16 cellular contexts compared by ENCODE assay signal in genomic region chr3:189572249-189572648, GRCh38. TPM values are rescaled to one million over a fixed set of nuclear protein-coding genes. Genes with fewer than 3 reads are reported as not detected.
DNase-seq lines count a peak whose midpoint lies in the region; ATAC-seq, FAIRE-seq and TF ChIP-seq lines count a peak whose summit lies in the region.
"Had no signal": no experiment of that assay in that cellular context is flagged by ENCODE, and none has a peak within 500 bp of the region (broad histone marks: within the 10 kb centered on the region; RNA-seq: fewer than 3 reads in every experiment).

No MANE protein-coding gene starts in this region.

- no peak for FAIRE-seq in bronchial epithelial cell (lab: Jason Lieb, UNC)

- intact Hi-C loops in activated CD8-positive, alpha-beta T cell treated with anti-CD3 and anti-CD28 coated beads for 36 hours (cut with micrococcal nuclease): no loop called here

- TF ChIP-seq CTCF in activated CD8-positive, alpha-beta T cell treated with anti-CD3 and anti-CD28 coated beads for 36 hours (IDR thresholded peaks at IDR 0.05): no peak
- TF ChIP-seq CTCF in bronchial epithelial cell (IDR thresholded peaks at IDR 0.05; ENCODE audit: insufficient read depth, low read length, severe bottlenecking) (no peak), glutamatergic neuron (IDR thresholded peaks at IDR 0.05; ENCODE audit: partially characterized antibody, unreplicated experiment) (no peak)

- no peaks in the 10 kb centered on the region for H3K36me3 ChIP-seq in bronchial epithelial cell (ENCODE audit: control insufficient read depth, insufficient read depth, low read length)
- H3K36me3 ChIP-seq: thoracic aorta had no signal

- peak; percentile 82 for ATAC-seq in activated CD8-positive, alpha-beta T cell treated with anti-CD3 and anti-CD28 coated beads for 36 hours
- ATAC-seq in activated CD8-positive, alpha-beta T cell treated with anti-CD3 and anti-CD28 coated beads, Interleukin-2, amount 10 ng/mL, durations not matched to agents 7 days and 5 days: no peak
- peak; percentile 29 for ATAC-seq in HG02981 (IDR thresholded peaks at IDR 0.05; ENCODE audit: unreplicated experiment)
- peak; percentile 46 for ATAC-seq in stimulated activated memory B cell treated with anti-CD40 and anti-IgM and Interleukin-4, amounts not matched to agents 10 μg/mL and 1 μg/mL and 100 μg/mL, for 72 hours

- no peaks in the 10 kb centered on the region for H3K36me3 Mint-ChIP-seq in activated CD8-positive, alpha-beta T cell treated with anti-CD3 and anti-CD28 coated beads for 36 hours (ENCODE audit: low read depth)
- no peaks in the 10 kb centered on the region for H3K36me3 Mint-ChIP-seq in activated CD8-positive, alpha-beta T cell treated with anti-CD3 and anti-CD28 coated beads, Interleukin-2, amount 10 ng/mL, durations not matched to agents 7 days and 5 days (ENCODE audit: low read depth)
- H3K36me3 Mint-ChIP-seq in stimulated activated memory B cell treated with anti-CD40 and anti-IgM and Interleukin-4, amounts not matched to agents 10 μg/mL and 1 μg/mL and 100 μg/mL, for 72 hours: no peaks in the 10 kb centered on the region
- no peaks in the 10 kb centered on the region for H3K36me3 Mint-ChIP-seq in glutamatergic neuron (ENCODE audit: unreplicated experiment)
- H3K36me3 Mint-ChIP-seq: mesothelial cell of epicardium had no signal

- no peak for DNase-seq in activated CD8-positive, alpha-beta T cell treated with anti-CD3 and anti-CD28 coated beads for 36 hours
- no peak for DNase-seq in activated CD8-positive, alpha-beta T cell treated with anti-CD3 and anti-CD28 coated beads, Interleukin-2, amount 10 ng/mL, durations not matched to agents 7 days and 5 days
- DNase-seq in bronchial epithelial cell (ENCODE audit: low read depth): peak; percentile 99
- DNase-seq in glutamatergic neuron: no peak
- no peak for DNase-seq in retina
- DNase-seq in cortex of kidney (lab: John Stamatoyannopoulos, UW): no peak
- DNase-seq: activated CD4-positive, alpha-beta T cell treated with anti-CD3 and anti-CD28 coated beads, Interleukin-2, amount 50 U/mL, for 1 hour; activated naive CD4-positive, alpha-beta T cell treated with anti-CD3 and anti-CD28 coated beads for 36 hours; KBM-7; NCI-H1436 treated with DMSO at 0.1 percent for 48 hours; NCI-H510A had no signal

- no peak overlapping the region for H3K4me3 ChIP-seq in bronchial epithelial cell (ENCODE audit: low read depth, low read length)
- H3K4me3 ChIP-seq: thoracic aorta had no signal

- CTCF ChIA-PET in activated CD8-positive, alpha-beta T cell treated with anti-CD3 and anti-CD28 coated beads for 36 hours (lab: Charles Lee): no interaction called here
- CTCF ChIA-PET in activated CD8-positive, alpha-beta T cell treated with anti-CD3 and anti-CD28 coated beads, Interleukin-2, amount 10 ng/mL, durations not matched to agents 7 days and 5 days (lab: Charles Lee): no interaction called here

- H3K4me3 Mint-ChIP-seq in activated CD8-positive, alpha-beta T cell treated with anti-CD3 and anti-CD28 coated beads for 36 hours: no peak overlapping the region
- H3K4me3 Mint-ChIP-seq in activated CD8-positive, alpha-beta T cell treated with anti-CD3 and anti-CD28 coated beads, Interleukin-2, amount 10 ng/mL, durations not matched to agents 7 days and 5 days: no peak overlapping the region
- no peak overlapping the region for H3K4me3 Mint-ChIP-seq in stimulated activated memory B cell treated with anti-CD40 and anti-IgM and Interleukin-4, amounts not matched to agents 10 μg/mL and 1 μg/mL and 100 μg/mL, for 72 hours
- no peak overlapping the region for H3K4me3 Mint-ChIP-seq in glutamatergic neuron (ENCODE audit: unreplicated experiment)
- H3K4me3 Mint-ChIP-seq: activated naive CD4-positive, alpha-beta T cell treated with anti-CD3 and anti-CD28 coated beads for 36 hours; mesothelial cell of epicardium had no signal

- no peaks in the 10 kb centered on the region for H3K27me3 ChIP-seq in bronchial epithelial cell (ENCODE audit: control insufficient read depth, insufficient read depth, low read length)

- H3K4me1 Mint-ChIP-seq in activated CD8-positive, alpha-beta T cell treated with anti-CD3 and anti-CD28 coated beads for 36 hours (ENCODE audit: low read depth): peaks cover 38% of the 10 kb centered on the region
- H3K4me1 Mint-ChIP-seq in activated CD8-positive, alpha-beta T cell treated with anti-CD3 and anti-CD28 coated beads, Interleukin-2, amount 10 ng/mL, durations not matched to agents 7 days and 5 days (ENCODE audit: low read depth): peaks cover 8% of the 10 kb centered on the region
- H3K4me1 Mint-ChIP-seq in stimulated activated memory B cell treated with anti-CD40 and anti-IgM and Interleukin-4, amounts not matched to agents 10 μg/mL and 1 μg/mL and 100 μg/mL, for 72 hours: peaks cover 25% of the 10 kb centered on the region
- H3K4me1 Mint-ChIP-seq in glutamatergic neuron (ENCODE audit: low read depth, unreplicated experiment): no peaks in the 10 kb centered on the region

- H3K9me3 Mint-ChIP-seq in activated CD8-positive, alpha-beta T cell treated with anti-CD3 and anti-CD28 coated beads for 36 hours: peaks cover 2% of the 10 kb centered on the region
- H3K9me3 Mint-ChIP-seq in activated CD8-positive, alpha-beta T cell treated with anti-CD3 and anti-CD28 coated beads, Interleukin-2, amount 10 ng/mL, durations not matched to agents 7 days and 5 days (ENCODE audit: insufficient read depth): peaks cover 9% of the 10 kb centered on the region
- H3K9me3 Mint-ChIP-seq in stimulated activated memory B cell treated with anti-CD40 and anti-IgM and Interleukin-4, amounts not matched to agents 10 μg/mL and 1 μg/mL and 100 μg/mL, for 72 hours: no peaks in the 10 kb centered on the region
- no peaks in the 10 kb centered on the region for H3K9me3 Mint-ChIP-seq in glutamatergic neuron (ENCODE audit: unreplicated experiment)
- H3K9me3 Mint-ChIP-seq: activated naive CD4-positive, alpha-beta T cell treated with anti-CD3 and anti-CD28 coated beads for 36 hours; mesothelial cell of epicardium had no signal

- H3K27ac Mint-ChIP-seq in activated CD8-positive, alpha-beta T cell treated with anti-CD3 and anti-CD28 coated beads for 36 hours: peak overlapping the region; percentile 3
- H3K27ac Mint-ChIP-seq in activated CD8-positive, alpha-beta T cell treated with anti-CD3 and anti-CD28 coated beads, Interleukin-2, amount 10 ng/mL, durations not matched to agents 7 days and 5 days: no peak overlapping the region
- H3K27ac Mint-ChIP-seq in stimulated activated memory B cell treated with anti-CD40 and anti-IgM and Interleukin-4, amounts not matched to agents 10 μg/mL and 1 μg/mL and 100 μg/mL, for 72 hours: peak overlapping the region; percentile 39
- no peak overlapping the region for H3K27ac Mint-ChIP-seq in glutamatergic neuron (ENCODE audit: unreplicated experiment)
- H3K27ac Mint-ChIP-seq: activated naive CD4-positive, alpha-beta T cell treated with anti-CD3 and anti-CD28 coated beads for 36 hours; mesothelial cell of epicardium had no signal

- POLR2A ChIA-PET in activated CD8-positive, alpha-beta T cell treated with anti-CD3 and anti-CD28 coated beads for 36 hours (lab: Charles Lee): no interaction called here
- POLR2A ChIA-PET in activated CD8-positive, alpha-beta T cell treated with anti-CD3 and anti-CD28 coated beads, Interleukin-2, amount 10 ng/mL, durations not matched to agents 7 days and 5 days (lab: Charles Lee): no interaction called here

- H3K27me3 Mint-ChIP-seq in activated CD8-positive, alpha-beta T cell treated with anti-CD3 and anti-CD28 coated beads for 36 hours: no peaks in the 10 kb centered on the region
- no peaks in the 10 kb centered on the region for H3K27me3 Mint-ChIP-seq in activated CD8-positive, alpha-beta T cell treated with anti-CD3 and anti-CD28 coated beads, Interleukin-2, amount 10 ng/mL, durations not matched to agents 7 days and 5 days (ENCODE audit: low read depth)
- no peaks in the 10 kb centered on the region for H3K27me3 Mint-ChIP-seq in stimulated activated memory B cell treated with anti-CD40 and anti-IgM and Interleukin-4, amounts not matched to agents 10 μg/mL and 1 μg/mL and 100 μg/mL, for 72 hours
- peaks cover 1% of the 10 kb centered on the region for H3K27me3 Mint-ChIP-seq in glutamatergic neuron (ENCODE audit: unreplicated experiment)

RNA-seq across cellular contexts. Expression of gene TP63, which starts 58.9 kb away (rescaled TPM):
- under 1 TPM; 0.07 to 0.23 TPM for total RNA-seq in activated CD8-positive, alpha-beta T cell treated with anti-CD3 and anti-CD28 coated beads for 36 hours
- not detected for total RNA-seq in activated CD8-positive, alpha-beta T cell treated with anti-CD3 and anti-CD28 coated beads, Interleukin-2, amount 10 ng/mL, durations not matched to agents 7 days and 5 days
- total RNA-seq in bronchial epithelial cell (122 TPM in 2 replicates), glutamatergic neuron (ENCODE audit: unreplicated experiment) (not detected)
- total RNA-seq: fibroblast of lung had no signal

Comparison
In these comparisons a context has a peak if more than half of its experiments do, and no peak if none do; other contexts are left out.
1. H3K27ac Mint-ChIP-seq: peak in activated CD8-positive, alpha-beta T cell treated with anti-CD3 and anti-CD28 coated beads for 36 hours (single experiment) and stimulated activated memory B cell treated with anti-CD40 and anti-IgM and Interleukin-4, amounts not matched to agents 10 μg/mL and 1 μg/mL and 100 μg/mL, for 72 hours (single experiment); none in activated CD8-positive, alpha-beta T cell treated with anti-CD3 and anti-CD28 coated beads, Interleukin-2, amount 10 ng/mL, durations not matched to agents 7 days and 5 days (single experiment) and glutamatergic neuron (single experiment).
2. RNA of gene TP63, which starts 58.9 kb away (total RNA-seq): 122 TPM in bronchial epithelial cell; 0.07 to 0.23 TPM in activated CD8-positive, alpha-beta T cell treated with anti-CD3 and anti-CD28 coated beads for 36 hours, not detected in activated CD8-positive, alpha-beta T cell treated with anti-CD3 and anti-CD28 coated beads, Interleukin-2, amount 10 ng/mL, durations not matched to agents 7 days and 5 days and not detected in glutamatergic neuron (single experiment); every median in the first group is over 100 times any median in the second.